Comparison of ENCODE assay signal across 26 cellular contexts in the genomic region with DNA sequence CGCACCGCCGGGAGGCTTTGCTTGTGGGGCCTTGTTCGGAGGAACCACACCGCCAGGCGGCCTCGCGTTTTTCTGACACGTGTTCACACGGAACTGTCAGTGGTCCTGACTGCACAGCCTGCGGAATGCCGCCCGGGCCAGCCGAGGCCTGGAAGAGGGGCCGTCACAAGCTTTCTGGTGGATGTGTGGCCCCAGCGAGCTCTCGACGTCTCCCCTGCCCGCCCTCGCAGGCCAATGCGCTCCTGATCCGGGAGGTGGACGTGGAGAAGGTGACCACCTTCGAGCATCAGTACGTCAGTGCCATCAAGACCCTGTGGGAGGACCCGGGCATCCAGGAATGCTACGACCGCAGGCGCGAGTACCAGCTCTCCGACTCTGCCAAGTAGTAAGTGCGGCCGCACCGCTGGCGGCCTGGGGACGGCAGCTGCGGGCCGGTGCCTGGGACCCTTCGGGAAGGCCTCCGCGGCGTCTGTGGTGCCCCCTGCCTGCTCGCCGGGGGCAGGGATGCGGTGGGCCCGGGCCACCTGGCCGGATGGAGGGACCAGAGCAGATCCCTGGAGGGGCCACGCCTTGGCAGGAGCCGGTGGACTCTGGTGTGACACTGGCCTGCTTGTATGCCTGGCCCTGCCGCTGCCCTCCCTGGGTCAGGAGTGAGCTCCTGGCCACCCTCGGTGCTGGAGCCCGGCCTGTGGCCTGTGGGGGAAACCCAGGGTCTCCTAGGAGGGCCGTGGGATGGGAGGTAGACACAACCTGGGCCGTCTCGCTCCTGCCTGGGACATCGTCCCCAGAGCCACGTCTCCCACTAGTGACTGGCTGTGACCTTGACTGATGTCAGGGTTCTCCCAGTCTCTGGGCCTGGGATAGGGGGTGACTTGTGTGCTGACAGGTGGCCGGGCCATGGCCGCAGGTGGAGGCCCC. TPM values are rescaled to one million over a fixed set of nuclear protein-coding genes. Genes with fewer than 3 reads are reported as not detected.
DNase-seq lines count a peak whose midpoint lies in the region; ATAC-seq and TF ChIP-seq lines count a peak whose summit lies in the region.
"Had no signal": no experiment of that assay in that cellular context is flagged by ENCODE, and none has a peak within 500 bp of the region (broad histone marks: within the 10 kb centered on the region; RNA-seq: fewer than 3 reads in every experiment).

No MANE protein-coding gene starts in this region.

- intact Hi-C loops in Right ventricle myocardium inferior (cut with DNase I): no loop called here
- intact Hi-C loops in cardiac septum (cut with DNase I): no loop called here
- intact Hi-C loops in right cardiac atrium (cut with DNase I): no loop called here

- H3K36me3 ChIP-seq in cardiac muscle cell: no peaks in the 10 kb centered on the region
- H3K36me3 ChIP-seq: HAP-1, SJCRH30 had no signal

- H3K27me3 ChIP-seq in cardiac muscle cell (no peaks in the 10 kb centered on the region), right cardiac atrium (ENCODE audit: control insufficient read depth, insufficient read depth) (no peaks in the 10 kb centered on the region)
- H3K27me3 ChIP-seq: SJCRH30 had no signal

- peak; percentile 11 for ATAC-seq in Right ventricle myocardium inferior
- peak; percentile 1 to 7 for ATAC-seq in right cardiac atrium
- no peak for ATAC-seq in HG02610 (IDR thresholded peaks at IDR 0.05; ENCODE audit: unreplicated experiment)
- ATAC-seq: SK-N-SH treated with all-trans-retinoic acid at 6 μM for 48 hours had no signal

- 86% methylated on average over 59 of the region's 59 CpGs for WGBS in right cardiac atrium

- H3K9me3 ChIP-seq in cardiac muscle cell (ENCODE audit: low read depth) (no peaks in the 10 kb centered on the region), right cardiac atrium (ENCODE audit: control insufficient read depth, low read length) (no peaks in the 10 kb centered on the region)
- H3K9me3 ChIP-seq: HAP-1, SJCRH30 had no signal

- no peak for TF ChIP-seq CTCF in cardiac muscle cell (IDR thresholded peaks at IDR 0.05; ENCODE audit: low read depth, low read length)

- H3K27ac ChIP-seq in cardiac muscle cell (peak overlapping the region; percentile 54), right cardiac atrium (ENCODE audit: low read length) (peak overlapping the region; percentile 31)
- H3K27ac ChIP-seq: 22Rv1, GM23248, SJCRH30 had no signal

- H3K4me1 ChIP-seq in cardiac muscle cell (ENCODE audit: low read depth) (no peaks in the 10 kb centered on the region), right cardiac atrium (ENCODE audit: control insufficient read depth, insufficient read depth, low read length) (no peaks in the 10 kb centered on the region)
- H3K4me1 ChIP-seq: HAP-1, SJCRH30 had no signal

- no peak overlapping the region for H3K4me3 ChIP-seq in cardiac muscle cell
- H3K4me3 ChIP-seq in right cardiac atrium (ENCODE audit: low read length): no peak overlapping the region
- H3K4me3 ChIP-seq: GM23248, HAP-1, SJCRH30 had no signal

- DNase-seq in Right ventricle myocardium inferior (ENCODE audit: missing footprints) (no peak), cardiac septum (ENCODE audit: low spot score) (no peak), cardiac muscle cell (ENCODE audit: low read depth in 1 of 2, low spot score in 1 of 2) (no peak), right cardiac atrium (peak in 2 of 3 donors; percentile 41 to 62), kidney glomerular epithelial cell (lab: John Stamatoyannopoulos, UW) (no peak)
- no peak for DNase-seq in activated naive CD4-positive, alpha-beta T cell (lab: John Stamatoyannopoulos, UW)
- DNase-seq in activated CD8-positive, alpha-beta memory T cell treated with anti-CD3 and anti-CD28 coated beads for 24 hours: no peak
- DNase-seq: CD4-positive, CD25-positive, alpha-beta regulatory T cell; DMS153; DND-41; GM23248; NCI-H1092; NCI-H1417 treated with DMSO at 0.1 percent for 48 hours; NCI-H187; NCI-H2081 treated with DMSO at 0.1 percent for 48 hours; NCI-H2171; NCI-H226; NCI-H510A; NCI-H69; OCI-M1; SJCRH30 had no signal

RNA-seq across cellular contexts. Expression of a gene that starts 19.2 kb away (rescaled TPM):
- 64.7 TPM for total RNA-seq in Right ventricle myocardium inferior
- 60.9 TPM for total RNA-seq in cardiac septum
- 36.5 and 47.5 TPM in 2 replicates for total RNA-seq in cardiac muscle cell
- 60.8 and 63.3 TPM in 2 replicates for polyA plus RNA-seq in cardiac muscle cell
- total RNA-seq in right cardiac atrium: 10 to 100 TPM; 63.3 to 71.6 (median 69.7) TPM
- 69.8 TPM for polyA plus RNA-seq in right cardiac atrium

RNA-seq across cellular contexts. Expression of a gene that starts 22.5 kb away (rescaled TPM):
- total RNA-seq in Right ventricle myocardium inferior: 2.9 TPM
- 1.9 TPM for total RNA-seq in cardiac septum
- total RNA-seq in cardiac muscle cell: 0.12 TPM in 1 of 2 replicates, not detected in the other
- not detected in 2 replicates for polyA plus RNA-seq in cardiac muscle cell
- 1 to 10 TPM; 1.8 to 2.5 (median 2.1) TPM for total RNA-seq in right cardiac atrium
- polyA plus RNA-seq in right cardiac atrium: 1.00 TPM
- total RNA-seq: GM23248 had no signal
- polyA plus RNA-seq: GM23248, IgD-negative memory B cell had no signal

RNA-seq across cellular contexts. Expression of a gene that starts 51.1 kb away (rescaled TPM):
- 775 TPM for total RNA-seq in Right ventricle myocardium inferior
- total RNA-seq in cardiac septum: 804 TPM
- 612 and 690 TPM in 2 replicates for total RNA-seq in cardiac muscle cell
- 446 and 487 TPM in 2 replicates for polyA plus RNA-seq in cardiac muscle cell
- 1,000 to 10,000 TPM in 2 of 4 donors, 100 to 1,000 TPM in 2; 784 to 1,020 (median 971) TPM for total RNA-seq in right cardiac atrium
- 1,565 TPM for polyA plus RNA-seq in right cardiac atrium

Comparison
In these comparisons a context has a peak if more than half of its experiments do, and no peak if none do; other contexts are left out.
1. DNase-seq: peak in right cardiac atrium (2 of 3); none in Right ventricle myocardium inferior (single experiment), cardiac septum (single experiment), cardiac muscle cell (0 of 2), kidney glomerular epithelial cell (single experiment), activated naive CD4-positive, alpha-beta T cell (0 of 4) and activated CD8-positive, alpha-beta memory T cell treated with anti-CD3 and anti-CD28 coated beads for 24 hours (single experiment).